In genomic region chr5:141951341-141951781, GRCh38 we compare ENCODE assay signal across 8 cellular contexts. TPM values are rescaled to one million over a fixed set of nuclear protein-coding genes. Genes with fewer than 3 reads are reported as not detected.
DNase-seq lines count a peak whose midpoint lies in the region; ATAC-seq and TF ChIP-seq lines count a peak whose summit lies in the region.

No MANE protein-coding gene starts in this region.

- no peaks in the 10 kb centered on the region for H3F3A ChIP-seq in GM23248 (ENCODE audit: insufficient read depth)

- H3K27me3 ChIP-seq in Karpas-422 (ENCODE audit: low read length) (no peaks in the 10 kb centered on the region), adrenal gland (no peaks in the 10 kb centered on the region), GM23248 (replicated peaks; ENCODE audit: insufficient read depth) (no peaks in the 10 kb centered on the region)

- WGBS in adrenal gland, 4 donors, result 39 to 45% (median 40%) methylated on average over 8 to 9 of the region's 9 CpGs
- WGBS in GM23248 (ENCODE audit: low coverage in 1 of 2, low lambda C conversion rate in 2 of 2, missing lambda C conversion rate in 2 of 2), 2 experiments, result 68 to 73% methylated on average over 9 of the region's 9 CpGs

- no TSS peak for BruUV-seq in Calu3 (replicated peaks; lab: Mats Ljungman, UMichigan)

- no peaks in the 10 kb centered on the region for H3K9me3 ChIP-seq in Karpas-422 (ENCODE audit: low read length)
- no peaks in the 10 kb centered on the region for H3K9me3 ChIP-seq in adrenal gland (replicated peaks in 1 of 3)
- no peaks in the 10 kb centered on the region for H3K9me3 ChIP-seq in GM23248 (ENCODE audit: low read depth)

- DNase-seq in Calu3 (peak; percentile 47), GM20000 (ENCODE audit: low spot score) (peak; percentile 73), Karpas-422 (peak; percentile 80), adrenal gland (peak in 1 of 7 donors; percentile 28), naive B cell (no peak), GM23248 (no peak), NCI-H1694 (lab: John Stamatoyannopoulos, UW) (no peak), retina (no peak)

- TF ChIP-seq CTCF in Calu3 (IDR thresholded peaks at IDR 0.05; ENCODE audit: unreplicated experiment), result peak; percentile 58
- TF ChIP-seq CTCF in GM20000 (IDR thresholded peaks at IDR 0.05; ENCODE audit: extremely low read depth, missing control alignments), result peak; percentile 18
- peak in 2 of 6 experiments; percentile 21 to 24 for TF ChIP-seq CTCF in adrenal gland (IDR thresholded peaks at IDR 0.05)

- peaks cover 19% of the 10 kb centered on the region for H3K27me3 Mint-ChIP-seq in Calu3 (ENCODE audit: unreplicated experiment)
- H3K27me3 Mint-ChIP-seq in naive B cell, result peaks cover 0 to 7% (median 0%) of the 10 kb centered on the region in 3 donors

- H3K9ac ChIP-seq in Karpas-422 (ENCODE audit: low read length), result no peak overlapping the region
- no peak overlapping the region for H3K9ac ChIP-seq in GM23248

- H3K4me3 ChIP-seq in Karpas-422 (ENCODE audit: low read length), result no peak overlapping the region
- no peak overlapping the region for H3K4me3 ChIP-seq in adrenal gland
- H3K4me3 ChIP-seq in GM23248, result no peak overlapping the region

- H3K36me3 Mint-ChIP-seq in Calu3 (ENCODE audit: insufficient read depth, unreplicated experiment), result no peaks in the 10 kb centered on the region
- H3K36me3 Mint-ChIP-seq in naive B cell, result no peaks in the 10 kb centered on the region

- no peaks in the 10 kb centered on the region for H3K79me2 ChIP-seq in Karpas-422 (ENCODE audit: low read length)
- no peaks in the 10 kb centered on the region for H3K79me2 ChIP-seq in GM23248 (ENCODE audit: insufficient read depth)

- no peaks in the 10 kb centered on the region for H3K36me3 ChIP-seq in Karpas-422 (ENCODE audit: insufficient read depth, low read length)
- no peaks in the 10 kb centered on the region for H3K36me3 ChIP-seq in adrenal gland (replicated peaks in 1 of 2)
- H3K36me3 ChIP-seq in GM23248 (ENCODE audit: low read depth), result no peaks in the 10 kb centered on the region

- H3K4me3 Mint-ChIP-seq in Calu3 (ENCODE audit: low read depth, unreplicated experiment) (no peak overlapping the region), naive B cell (peak overlapping the region in 1 of 8 donors; percentile 34)

- H3K4me2 ChIP-seq in Karpas-422 (ENCODE audit: low read depth, low read length, poor library complexity, severe bottlenecking), result no peak overlapping the region
- no peak overlapping the region for H3K4me2 ChIP-seq in GM23248 (ENCODE audit: unreplicated experiment)

- ATAC-seq in naive B cell (ENCODE audit: low read depth in 2 of 2), result peak; percentile 76 to 82

- H4K20me1 ChIP-seq in Karpas-422 (ENCODE audit: insufficient read depth, low read depth, low read length), result no peaks in the 10 kb centered on the region
- no peaks in the 10 kb centered on the region for H4K20me1 ChIP-seq in GM23248 (ENCODE audit: insufficient read depth)

- H3K9me2 ChIP-seq in Karpas-422 (replicated peaks; ENCODE audit: insufficient read depth, low read length), result no peaks in the 10 kb centered on the region
- no peaks in the 10 kb centered on the region for H3K9me2 ChIP-seq in GM23248 (ENCODE audit: insufficient read depth)

- no peak for TF ChIP-seq POLR2A in adrenal gland (IDR thresholded peaks at IDR 0.05)

- intact Hi-C loops in Calu3 (cut with micrococcal nuclease; ENCODE audit: unreplicated experiment) (no loop called here), adrenal gland (cut with DNase I) (loop anchor here in 1 of 2 donors (10.0 kb wide), 1 partner anchor 67 kb away; no protein-coding TSS in a partner anchor)

- H3K27ac ChIP-seq in Karpas-422 (ENCODE audit: low read length) (no peak overlapping the region), adrenal gland (peak overlapping the region in 3 of 5 donors; percentile 17 to 69 (median 18)), GM23248 (no peak overlapping the region)

- H3K27ac Mint-ChIP-seq in Calu3 (ENCODE audit: unreplicated experiment) (no peak overlapping the region), naive B cell (no peak overlapping the region)

- H3K9me3 Mint-ChIP-seq in Calu3 (ENCODE audit: low read depth, unreplicated experiment) (no peaks in the 10 kb centered on the region), naive B cell (no peaks in the 10 kb centered on the region)

- H3K4me1 Mint-ChIP-seq in Calu3 (ENCODE audit: low read depth, unreplicated experiment) (no peaks in the 10 kb centered on the region), naive B cell (peaks cover 4 to 7% (median 6%) of the 10 kb centered on the region in 3 donors)

- in situ Hi-C loops in GM23248 (cut with MboI), result no loop called here

- peaks cover 8% of the 10 kb centered on the region for H3K4me1 ChIP-seq in Karpas-422 (ENCODE audit: low read length)
- H3K4me1 ChIP-seq in adrenal gland (replicated peaks in 1 of 2), result peaks cover 0 to 22% of the 10 kb centered on the region in 2 donors
- H3K4me1 ChIP-seq in GM23248 (ENCODE audit: insufficient read depth), result no peaks in the 10 kb centered on the region

- H2AFZ ChIP-seq in Karpas-422 (ENCODE audit: low read length) (no peak overlapping the region), GM23248 (no peak overlapping the region)

- CTCF ChIA-PET in Calu3 (lab: Charles Lee), result interaction anchor here (0.5 kb wide), 1 partner anchor 1134 kb away, joined by 7 read pairs; no protein-coding TSS in a partner anchor

RNA-seq across cellular contexts. Expression of gene PCDH12, which starts 6.6 kb away (rescaled TPM):
- total RNA-seq in Calu3 (2022), result not detected in 2 replicates
- total RNA-seq in Karpas-422 (2014; rRNA removed; shearing (Covaris generic); ENCODE audit: low replicate concordance), result not detected in 2 replicates
- total RNA-seq in adrenal gland, result 10 to 100 TPM in 6 of 8 donors, 1 to 10 TPM in 2; 7.3 to 18.4 (median 15.9) TPM
- 1 to 10 TPM; 3.3 to 4.5 (median 4.0) TPM for polyA plus RNA-seq in adrenal gland
- polyA plus RNA-seq in naive B cell (ENCODE audit: low read depth in 6 of 6), result under 1 TPM in 5 of 6 donors, not detected in 1; 0.09 to 0.29 (median 0.20) TPM
- total RNA-seq in GM23248 (2014; rRNA removed; shearing (Covaris generic)), result 0.13 TPM in 1 of 2 replicates, not detected in the other
- 0.11 and 0.36 TPM in 2 replicates for polyA plus RNA-seq in GM23248 (2016; fragmentation: Nextera tagmentation; extraction: Ambion mirVana)

RNA-seq across cellular contexts. Expression of gene RNF14, which starts 17.5 kb away (rescaled TPM):
- total RNA-seq in Calu3 (2022) (32.2 and 43.3 TPM in 2 replicates), adrenal gland (100 to 1,000 TPM in 2 of 8 donors, 10 to 100 TPM in 6; 71.3 to 110 (median 83.6) TPM)
- 38.0 and 41.9 TPM in 2 replicates for total RNA-seq in Karpas-422 (2014; rRNA removed; shearing (Covaris generic); ENCODE audit: low replicate concordance)
- polyA plus RNA-seq in adrenal gland (100 to 1,000 TPM in 1 of 3 donors, 10 to 100 TPM in 2; 21.6 to 122 (median 26.2) TPM), naive B cell (ENCODE audit: low read depth in 6 of 6) (10 to 100 TPM; 19.8 to 38.6 (median 34.6) TPM), GM23248 (2016; fragmentation: Nextera tagmentation; extraction: Ambion mirVana) (77.8 and 81.1 TPM in 2 replicates)
- total RNA-seq in GM23248 (2014; rRNA removed; shearing (Covaris generic)), result 101 and 110 TPM in 2 replicates

RNA-seq across cellular contexts. Expression of gene DELE1, which starts 27.7 kb away (rescaled TPM):
- 78.0 and 78.5 TPM in 2 replicates for total RNA-seq in Calu3 (2022)
- 100 and 124 TPM in 2 replicates for total RNA-seq in Karpas-422 (2014; rRNA removed; shearing (Covaris generic); ENCODE audit: low replicate concordance)
- total RNA-seq in adrenal gland, result 100 to 1,000 TPM; 102 to 162 (median 114) TPM
- polyA plus RNA-seq in adrenal gland, result 10 to 100 TPM; 65.2 to 73.2 (median 70.8) TPM
- 10 to 100 TPM; 39.1 to 51.1 (median 44.1) TPM for polyA plus RNA-seq in naive B cell (ENCODE audit: low read depth in 6 of 6)
- total RNA-seq in GM23248 (2014; rRNA removed; shearing (Covaris generic)), result 39.5 and 47.9 TPM in 2 replicates
- 28.9 and 35.1 TPM in 2 replicates for polyA plus RNA-seq in GM23248 (2016; fragmentation: Nextera tagmentation; extraction: Ambion mirVana)

Comparison
In these comparisons a context has a peak if more than half of its experiments do, and no peak if none do; other contexts are left out.
1. DNase-seq: peak in Calu3 (single experiment), GM20000 (single experiment) and Karpas-422 (single experiment); none in naive B cell (single experiment), GM23248 (single experiment), NCI-H1694 (single experiment) and retina (single experiment).
2. H3K27ac ChIP-seq: peak in adrenal gland (3 of 5); none in Karpas-422 (single experiment) and GM23248 (single experiment).